ENCODE assay signal across 16 cellular contexts in the genomic region with DNA sequence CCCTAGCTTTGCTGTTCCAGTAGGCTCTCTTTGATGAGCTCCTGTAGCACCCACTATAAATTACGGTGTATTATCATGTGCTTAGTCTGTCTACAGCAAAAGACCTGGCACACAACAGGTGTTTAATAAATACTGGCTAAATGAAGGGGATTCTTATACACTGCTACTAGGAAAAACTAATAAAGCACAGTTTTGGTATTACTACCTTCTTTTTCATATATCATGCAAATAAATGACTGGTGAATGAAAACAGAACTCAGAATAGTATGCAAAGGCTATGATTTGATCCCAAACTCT. TPM values are rescaled to one million over a fixed set of nuclear protein-coding genes. Genes with fewer than 3 reads are reported as not detected.
A peak's percentile ranks its signal among the peaks of the same experiment; 100 is the strongest.
DNase-seq lines count a peak whose midpoint lies in the region; ATAC-seq and TF ChIP-seq lines count a peak whose summit lies in the region.
"Had no signal": no experiment of that assay in that cellular context is flagged by ENCODE, and none has a peak within 500 bp of the region (broad histone marks: within the 10 kb centered on the region; RNA-seq: fewer than 3 reads in every experiment).

No MANE protein-coding gene starts in this region.

- H3K4me2 ChIP-seq in GM23338: no peak overlapping the region
- H3K4me2 ChIP-seq: BLaER1 treated with 17β-estradiol and CSF1 and Interleukin-3, amounts not matched to agents 10 nM and 100 nM had no signal

- H3K27ac ChIP-seq in GM23338 (ENCODE audit: low read depth) (peak overlapping the region; percentile 52; the same call in 1 of the 2 replicates), RWPE2 (ENCODE audit: poor library complexity, severe bottlenecking) (peak overlapping the region; percentile 14)
- H3K27ac ChIP-seq: BLaER1 treated with 17β-estradiol and CSF1 and Interleukin-3, amounts not matched to agents 10 nM and 100 nM; SJCRH30 had no signal

- TF ChIP-seq CTCF in Caco-2 (IDR thresholded peaks at IDR 0.05; ENCODE audit: insufficient read depth in 1 of 2, low read depth in 1 of 2, low read length in 1 of 2, severe bottlenecking in 1 of 2, unreplicated experiment in 1 of 2) (no peak), GM23338 (conservative IDR thresholded peaks at IDR 0.05; ENCODE audit: low read depth in 2 of 2) (no peak), RWPE2 (IDR thresholded peaks at IDR 0.05; ENCODE audit: poor library complexity, severe bottlenecking) (no peak), mesothelial cell of epicardium (IDR thresholded peaks at IDR 0.05; ENCODE audit: unreplicated experiment) (no peak), mucosa of descending colon (IDR thresholded peaks at IDR 0.05) (no peak)

- BruUV-seq in Caco-2 (replicated peaks; lab: Mats Ljungman, UMichigan): no TSS peak

- H3K4me3 Mint-ChIP-seq in Caco-2 (ENCODE audit: unreplicated experiment): no peak overlapping the region
- H3K4me3 Mint-ChIP-seq in GM23338: no peak overlapping the region
- no peak overlapping the region for H3K4me3 Mint-ChIP-seq in mesothelial cell of epicardium
- H3K4me3 Mint-ChIP-seq: CD8-positive, alpha-beta T cell had no signal

- no peaks in the 10 kb centered on the region for H3K9me3 Mint-ChIP-seq in Caco-2 (ENCODE audit: unreplicated experiment)
- no peaks in the 10 kb centered on the region for H3K9me3 Mint-ChIP-seq in GM23338
- no peaks in the 10 kb centered on the region for H3K9me3 Mint-ChIP-seq in mesothelial cell of epicardium
- H3K9me3 Mint-ChIP-seq: CD8-positive, alpha-beta T cell had no signal

- H3K36me3 ChIP-seq in Caco-2 (ENCODE audit: control insufficient read depth, insufficient read depth, low read length) (peaks cover 3% of the 10 kb centered on the region), GM23338 (ENCODE audit: insufficient read depth) (peaks cover 43% of the 10 kb centered on the region; the same call in 1 of the 2 replicates), RWPE2 (ENCODE audit: low read depth) (peaks cover 48% of the 10 kb centered on the region), mucosa of descending colon (ENCODE audit: low read depth) (no peaks in the 10 kb centered on the region)

- no peaks in the 10 kb centered on the region for H3K9me2 ChIP-seq in GM23338 (ENCODE audit: insufficient read depth)

- H3K4me1 Mint-ChIP-seq in Caco-2 (ENCODE audit: low read depth, unreplicated experiment): peaks cover 16% of the 10 kb centered on the region
- no peaks in the 10 kb centered on the region for H3K4me1 Mint-ChIP-seq in GM23338
- H3K4me1 Mint-ChIP-seq in mesothelial cell of epicardium: peaks cover 16% of the 10 kb centered on the region

- H3K4me1 ChIP-seq in Caco-2 (peaks cover 8% of the 10 kb centered on the region), GM23338 (ENCODE audit: insufficient read depth) (no peaks in the 10 kb centered on the region), RWPE2 (ENCODE audit: insufficient read depth, poor library complexity, severe bottlenecking) (peaks cover 13% of the 10 kb centered on the region), mucosa of descending colon (ENCODE audit: low read depth) (no peaks in the 10 kb centered on the region)
- H3K4me1 ChIP-seq: BLaER1 treated with 17β-estradiol and CSF1 and Interleukin-3, amounts not matched to agents 10 nM and 100 nM; SJCRH30 had no signal

- no peak for ATAC-seq in GM23338
- no peak for ATAC-seq in RWPE2 (ENCODE audit: low read depth)
- no peak for ATAC-seq in mucosa of descending colon
- no peak for ATAC-seq in HG02981 (IDR thresholded peaks at IDR 0.05; ENCODE audit: unreplicated experiment)
- ATAC-seq: CD8-positive, alpha-beta T cell had no signal

- no peak overlapping the region for H3K4me3 ChIP-seq in Caco-2 (ENCODE audit: low read depth, low read length)
- no peak overlapping the region for H3K4me3 ChIP-seq in GM23338
- no peak overlapping the region for H3K4me3 ChIP-seq in RWPE2 (ENCODE audit: severe bottlenecking)
- H3K4me3 ChIP-seq in mucosa of descending colon: no peak overlapping the region
- H3K4me3 ChIP-seq: BLaER1 treated with 17β-estradiol and CSF1 and Interleukin-3, amounts not matched to agents 10 nM and 100 nM; SJCRH30 had no signal

- H3K27me3 Mint-ChIP-seq in Caco-2 (ENCODE audit: insufficient read depth, unreplicated experiment): no peaks in the 10 kb centered on the region
- peaks cover 7% of the 10 kb centered on the region for H3K27me3 Mint-ChIP-seq in GM23338 (ENCODE audit: insufficient read depth, low read depth, poor library complexity)
- H3K27me3 Mint-ChIP-seq in mesothelial cell of epicardium (ENCODE audit: low read depth): no peaks in the 10 kb centered on the region

- H3K27me3 ChIP-seq in Caco-2 (replicated peaks; ENCODE audit: control insufficient read depth, insufficient read depth, low read length) (no peaks in the 10 kb centered on the region), GM23338 (ENCODE audit: insufficient read depth) (no peaks in the 10 kb centered on the region), RWPE2 (ENCODE audit: insufficient read depth, poor library complexity, severe bottlenecking) (no peaks in the 10 kb centered on the region)
- H3K27me3 ChIP-seq: BLaER1 treated with 17β-estradiol and CSF1 and Interleukin-3, amounts not matched to agents 10 nM and 100 nM; SJCRH30 had no signal

- CTCF ChIA-PET in Caco-2 (lab: Charles Lee): interaction anchor here (0.5 kb wide), 1 partner anchor 26 kb away, joined by 3 read pairs; a partner anchor contains a TSS

- peaks cover 17% of the 10 kb centered on the region; the same call in 1 of the 2 replicates for H4K20me1 ChIP-seq in GM23338 (replicated peaks; ENCODE audit: insufficient read depth)

- no peaks in the 10 kb centered on the region; the same call in 1 of the 2 replicates for H3F3A ChIP-seq in GM23338 (replicated peaks; ENCODE audit: low read depth)

- POLR2A ChIA-PET in Caco-2 (lab: Charles Lee): no interaction called here

- H3K79me2 ChIP-seq in GM23338 (replicated peaks; ENCODE audit: insufficient read depth): no peaks in the 10 kb centered on the region

- DNase-seq in Caco-2 (no peak), GM23338 (ENCODE audit: low spot score) (no peak), RWPE2 (ENCODE audit: low spot score) (no peak), mesothelial cell of epicardium (ENCODE audit: low spot score in 2 of 2, unreplicated experiment in 2 of 2) (no peak), mucosa of descending colon (no peak), GM19238 (ENCODE audit: insufficient read length, low spot score) (no peak)
- DNase-seq: CD8-positive, alpha-beta T cell; DMS79; KBM-7; NCI-H1694 treated with DMSO at 0.1 percent for 48 hours; NCI-H510A treated with DMSO at 0.1 percent for 48 hours; NCI-H774; OCI-M1; SJCRH30 had no signal

- H3K36me3 Mint-ChIP-seq in Caco-2 (ENCODE audit: insufficient read depth, unreplicated experiment) (peaks cover 79% of the 10 kb centered on the region), GM23338 (ENCODE audit: low read depth) (peaks cover 76% of the 10 kb centered on the region), mesothelial cell of epicardium (peaks cover 27% of the 10 kb centered on the region)

- H2AFZ ChIP-seq in GM23338: no peak overlapping the region

- H3K9me3 ChIP-seq in Caco-2: no peaks in the 10 kb centered on the region
- H3K9me3 ChIP-seq in RWPE2 (ENCODE audit: severe bottlenecking): no peaks in the 10 kb centered on the region
- H3K9me3 ChIP-seq in mucosa of descending colon: no peaks in the 10 kb centered on the region
- H3K9me3 ChIP-seq: BLaER1 treated with 17β-estradiol and CSF1 and Interleukin-3, amounts not matched to agents 10 nM and 100 nM; SJCRH30 had no signal

- peak overlapping the region; percentile 20 for H3K27ac Mint-ChIP-seq in Caco-2 (ENCODE audit: unreplicated experiment)
- no peak overlapping the region for H3K27ac Mint-ChIP-seq in GM23338
- peak overlapping the region; percentile 21 for H3K27ac Mint-ChIP-seq in mesothelial cell of epicardium
- H3K27ac Mint-ChIP-seq: CD8-positive, alpha-beta T cell had no signal

- intact Hi-C loops in Caco-2 (cut with micrococcal nuclease; ENCODE audit: unreplicated experiment) (loop anchor here (10.0 kb wide), 1 partner anchor 47 kb away; no protein-coding TSS in a partner anchor), mucosa of descending colon (cut with DNase I, micrococcal nuclease) (no loop called here)

TF ChIP-seq in GM23338, 12 proteins besides CTCF, POLR2A, EP300 and RAD21 (continues in another document):
- no peak for TF ChIP-seq CREB1 (CRISPR knock-in tag; IDR thresholded peaks at IDR 0.05; ENCODE audit: low read depth)
- no peak for TF ChIP-seq NANOG (IDR thresholded peaks at IDR 0.05; ENCODE audit: borderline replicate concordance)

RNA-seq across cellular contexts. Expression of a gene that starts 26.4 kb away (rescaled TPM):
- total RNA-seq in Caco-2 (2022): 58.6 and 62.9 TPM in 2 replicates
- 71.0 and 74.6 TPM in 2 replicates for total RNA-seq in GM23338 (2014; rRNA removed; shearing (Covaris generic))
- 13.9 and 16.9 TPM in 2 replicates for polyA plus RNA-seq in GM23338 (2016; fragmentation: Nextera tagmentation; extraction: Ambion mirVana)
- 101 to 105 TPM (median 102 TPM) in 3 replicates for total RNA-seq in mesothelial cell of epicardium
- total RNA-seq in mucosa of descending colon: 10 to 100 TPM; 64.4 to 86.3 (median 67.4) TPM

RNA-seq across cellular contexts. Expression of a gene that starts 51.6 kb away (rescaled TPM):
- total RNA-seq in Caco-2 (2022): 84.4 and 85.6 TPM in 2 replicates
- total RNA-seq in GM23338 (2014; rRNA removed; shearing (Covaris generic)): 47.4 and 53.5 TPM in 2 replicates
- 191 and 194 TPM in 2 replicates for polyA plus RNA-seq in GM23338 (2016; fragmentation: Nextera tagmentation; extraction: Ambion mirVana)
- 39.6 to 40.2 TPM (median 39.6 TPM) in 3 replicates for total RNA-seq in mesothelial cell of epicardium
- total RNA-seq in mucosa of descending colon: 10 to 100 TPM; 53.3 to 60.5 (median 54.7) TPM
